Comparison of ENCODE assay signal across 1 cellular context in genomic region chr9:130243015-130243881, GRCh38.
TF ChIP-seq lines count a peak whose summit lies in the region.

No MANE protein-coding gene starts in this region.

TF ChIP-seq in HEK293, 187 proteins besides CTCF, POLR2A, EP300 and RAD21 (continued from another document):
- TF ChIP-seq ZNF394 (tag by site-specific recombination; IDR thresholded peaks at IDR 0.05; ENCODE audit: borderline replicate concordance), result 0 out of 2 replicates have a peak, but pooled peaks have one; percentile 26
- 0 out of 2 replicates have a peak, but pooled peaks have one; percentile 5 for TF ChIP-seq SP2 (tag by site-specific recombination; IDR thresholded peaks at IDR 0.05)
- peak; percentile 79 for TF ChIP-seq ZNF335 (tag by site-specific recombination; conservative IDR thresholded peaks at IDR 0.05)
- TF ChIP-seq ZNF221 (tag by site-specific recombination; IDR thresholded peaks at IDR 0.05; ENCODE audit: borderline replicate concordance), result no peak
- peak; percentile 77 for TF ChIP-seq ZNF2 (tag by site-specific recombination; IDR thresholded peaks at IDR 0.05)
- 0 out of 2 replicates have a peak, but pooled peaks have one; percentile 26 for TF ChIP-seq ZNF629 (tag by site-specific recombination; IDR thresholded peaks at IDR 0.05)
- no peak for TF ChIP-seq IKZF3 (tag by site-specific recombination; IDR thresholded peaks at IDR 0.05)
- peak; percentile 12; the same call in 1 of the 2 replicates for TF ChIP-seq PATZ1 (tag by site-specific recombination; IDR thresholded peaks at IDR 0.05)
- TF ChIP-seq ZNF146 (tag by site-specific recombination; IDR thresholded peaks at IDR 0.05), result no peak
- TF ChIP-seq, protein P1, sequence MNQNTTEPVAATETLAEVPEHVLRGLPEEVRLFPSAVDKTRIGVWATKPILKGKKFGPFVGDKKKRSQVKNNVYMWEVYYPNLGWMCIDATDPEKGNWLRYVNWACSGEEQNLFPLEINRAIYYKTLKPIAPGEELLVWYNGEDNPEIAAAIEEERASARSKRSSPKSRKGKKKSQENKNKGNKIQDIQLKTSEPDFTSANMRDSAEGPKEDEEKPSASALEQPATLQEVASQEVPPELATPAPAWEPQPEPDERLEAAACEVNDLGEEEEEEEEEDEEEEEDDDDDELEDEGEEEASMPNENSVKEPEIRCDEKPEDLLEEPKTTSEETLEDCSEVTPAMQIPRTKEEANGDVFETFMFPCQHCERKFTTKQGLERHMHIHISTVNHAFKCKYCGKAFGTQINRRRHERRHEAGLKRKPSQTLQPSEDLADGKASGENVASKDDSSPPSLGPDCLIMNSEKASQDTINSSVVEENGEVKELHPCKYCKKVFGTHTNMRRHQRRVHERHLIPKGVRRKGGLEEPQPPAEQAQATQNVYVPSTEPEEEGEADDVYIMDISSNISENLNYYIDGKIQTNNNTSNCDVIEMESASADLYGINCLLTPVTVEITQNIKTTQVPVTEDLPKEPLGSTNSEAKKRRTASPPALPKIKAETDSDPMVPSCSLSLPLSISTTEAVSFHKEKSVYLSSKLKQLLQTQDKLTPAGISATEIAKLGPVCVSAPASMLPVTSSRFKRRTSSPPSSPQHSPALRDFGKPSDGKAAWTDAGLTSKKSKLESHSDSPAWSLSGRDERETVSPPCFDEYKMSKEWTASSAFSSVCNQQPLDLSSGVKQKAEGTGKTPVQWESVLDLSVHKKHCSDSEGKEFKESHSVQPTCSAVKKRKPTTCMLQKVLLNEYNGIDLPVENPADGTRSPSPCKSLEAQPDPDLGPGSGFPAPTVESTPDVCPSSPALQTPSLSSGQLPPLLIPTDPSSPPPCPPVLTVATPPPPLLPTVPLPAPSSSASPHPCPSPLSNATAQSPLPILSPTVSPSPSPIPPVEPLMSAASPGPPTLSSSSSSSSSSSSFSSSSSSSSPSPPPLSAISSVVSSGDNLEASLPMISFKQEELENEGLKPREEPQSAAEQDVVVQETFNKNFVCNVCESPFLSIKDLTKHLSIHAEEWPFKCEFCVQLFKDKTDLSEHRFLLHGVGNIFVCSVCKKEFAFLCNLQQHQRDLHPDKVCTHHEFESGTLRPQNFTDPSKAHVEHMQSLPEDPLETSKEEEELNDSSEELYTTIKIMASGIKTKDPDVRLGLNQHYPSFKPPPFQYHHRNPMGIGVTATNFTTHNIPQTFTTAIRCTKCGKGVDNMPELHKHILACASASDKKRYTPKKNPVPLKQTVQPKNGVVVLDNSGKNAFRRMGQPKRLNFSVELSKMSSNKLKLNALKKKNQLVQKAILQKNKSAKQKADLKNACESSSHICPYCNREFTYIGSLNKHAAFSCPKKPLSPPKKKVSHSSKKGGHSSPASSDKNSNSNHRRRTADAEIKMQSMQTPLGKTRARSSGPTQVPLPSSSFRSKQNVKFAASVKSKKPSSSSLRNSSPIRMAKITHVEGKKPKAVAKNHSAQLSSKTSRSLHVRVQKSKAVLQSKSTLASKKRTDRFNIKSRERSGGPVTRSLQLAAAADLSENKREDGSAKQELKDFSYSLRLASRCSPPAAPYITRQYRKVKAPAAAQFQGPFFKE (tag by site-specific recombination; IDR thresholded peaks at IDR 0.05; ENCODE audit: borderline replicate concordance), result no peak
- TF ChIP-seq ZNF121 (tag by site-specific recombination; IDR thresholded peaks at IDR 0.05), result no peak
- TF ChIP-seq REST (tag by site-specific recombination; IDR thresholded peaks at IDR 0.05), result no peak
- peak; percentile 64 for TF ChIP-seq SCRT2 (tag by site-specific recombination; IDR thresholded peaks at IDR 0.05)
- TF ChIP-seq ZBTB26 (tag by site-specific recombination; optimal IDR thresholded peaks at IDR 0.05), result peak; percentile 35
- TF ChIP-seq OSR2 (tag by site-specific recombination; IDR thresholded peaks at IDR 0.05), result peak; percentile 44; the same call in 1 of the 2 replicates
- TF ChIP-seq, protein P2, sequence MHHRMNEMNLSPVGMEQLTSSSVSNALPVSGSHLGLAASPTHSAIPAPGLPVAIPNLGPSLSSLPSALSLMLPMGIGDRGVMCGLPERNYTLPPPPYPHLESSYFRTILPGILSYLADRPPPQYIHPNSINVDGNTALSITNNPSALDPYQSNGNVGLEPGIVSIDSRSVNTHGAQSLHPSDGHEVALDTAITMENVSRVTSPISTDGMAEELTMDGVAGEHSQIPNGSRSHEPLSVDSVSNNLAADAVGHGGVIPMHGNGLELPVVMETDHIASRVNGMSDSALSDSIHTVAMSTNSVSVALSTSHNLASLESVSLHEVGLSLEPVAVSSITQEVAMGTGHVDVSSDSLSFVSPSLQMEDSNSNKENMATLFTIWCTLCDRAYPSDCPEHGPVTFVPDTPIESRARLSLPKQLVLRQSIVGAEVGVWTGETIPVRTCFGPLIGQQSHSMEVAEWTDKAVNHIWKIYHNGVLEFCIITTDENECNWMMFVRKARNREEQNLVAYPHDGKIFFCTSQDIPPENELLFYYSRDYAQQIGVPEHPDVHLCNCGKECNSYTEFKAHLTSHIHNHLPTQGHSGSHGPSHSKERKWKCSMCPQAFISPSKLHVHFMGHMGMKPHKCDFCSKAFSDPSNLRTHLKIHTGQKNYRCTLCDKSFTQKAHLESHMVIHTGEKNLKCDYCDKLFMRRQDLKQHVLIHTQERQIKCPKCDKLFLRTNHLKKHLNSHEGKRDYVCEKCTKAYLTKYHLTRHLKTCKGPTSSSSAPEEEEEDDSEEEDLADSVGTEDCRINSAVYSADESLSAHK (tag by site-specific recombination; IDR thresholded peaks at IDR 0.05), result no peak
- peak; percentile 13; the same call in 1 of the 2 replicates for TF ChIP-seq ATF2 (tag by site-specific recombination; IDR thresholded peaks at IDR 0.05; ENCODE audit: low read depth)
TF ChIP-seq in HEK293: peak in this region for 21.
